ENCODE assay signal across 22 cellular contexts in the genomic region with DNA sequence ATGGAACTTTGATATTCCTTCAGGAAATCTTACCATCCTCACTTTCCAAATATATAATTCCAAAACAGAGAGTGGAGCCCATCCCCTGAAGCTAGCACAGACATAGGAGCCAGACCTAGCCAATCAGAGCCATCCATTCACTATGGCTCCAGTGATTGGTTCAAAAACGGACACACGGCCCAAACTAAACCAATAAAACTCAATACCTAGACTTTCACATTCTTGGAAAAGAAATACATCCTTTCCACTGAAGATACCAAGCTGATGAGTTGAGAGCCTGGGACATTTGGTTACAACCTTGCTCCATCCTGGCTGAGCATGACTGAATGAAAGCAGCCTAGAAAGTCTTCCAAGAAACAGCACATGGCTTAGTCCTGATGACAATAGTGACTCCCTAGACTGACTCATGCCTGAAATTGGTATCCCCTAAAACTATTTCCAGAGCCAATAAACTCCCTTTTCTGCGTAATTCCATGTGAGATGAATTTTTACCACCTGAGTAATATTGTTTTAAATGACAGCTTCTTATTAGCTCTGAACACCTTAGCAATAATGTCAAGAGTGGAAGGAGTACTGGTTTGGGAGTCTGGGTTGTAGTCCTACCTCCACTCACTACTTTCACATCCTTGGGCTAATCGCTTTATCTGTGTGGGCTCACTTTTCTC.
DNase-seq lines count a peak whose midpoint lies in the region; ATAC-seq and TF ChIP-seq lines count a peak whose summit lies in the region.
"Had no signal": no experiment of that assay in that cellular context is flagged by ENCODE, and none has a peak within 500 bp of the region (broad histone marks: within the 10 kb centered on the region; RNA-seq: fewer than 3 reads in every experiment).

No MANE protein-coding gene starts in this region.

- peak; percentile 34 for DNase-seq in EL
- no peak for DNase-seq in hepatocyte (ENCODE audit: low spot score)
- DNase-seq in DMS53 treated with DMSO at 0.1 percent for 48 hours (lab: John Stamatoyannopoulos, UW; ENCODE audit: unreplicated experiment) = no peak
- DNase-seq in iPS-NIHi11 (ENCODE audit: low spot score) = no peak
- DNase-seq: activated CD4-positive, alpha-beta T cell treated with anti-CD3 and anti-CD28 coated beads for 36 hours; activated naive CD4-positive, alpha-beta T cell; activated T-cell treated with anti-CD3 and anti-CD28 coated beads, Interleukin-2, amount 50 U/mL, for 4 hours; AML-193; CD8-positive, alpha-beta memory T cell; effector CD4-positive, alpha-beta T cell; mammary epithelial cell; NCI-H1694 treated with DMSO at 0.1 percent for 48 hours; NCI-H526 treated with DMSO at 0.1 percent for 48 hours; SJCRH30; small intestine; T-cell had no signal

- peak overlapping the region; percentile 57 for H3K4me2 ChIP-seq in hepatocyte

- no peak for ATAC-seq in GM21576 (IDR thresholded peaks at IDR 0.05; ENCODE audit: unreplicated experiment)
- ATAC-seq: activated CD4-positive, alpha-beta T cell treated with anti-CD3 and anti-CD28 coated beads for 36 hours; activated T-cell treated with anti-CD3 and anti-CD28 coated beads, Interleukin-2, amount 50 U/mL, for 4 hours; HCT116; stimulated activated memory B cell treated with anti-CD40 and anti-IgM and Interleukin-4, amounts not matched to agents 10 μg/mL and 1 μg/mL and 100 μg/mL, for 72 hours; T-cell had no signal

- H3K4me3 ChIP-seq in hepatocyte (no peak overlapping the region), urinary bladder (ENCODE audit: low read depth, low read length) (no peak overlapping the region)
- H3K4me3 ChIP-seq: SJCRH30, vagina had no signal

- H2AFZ ChIP-seq in hepatocyte = no peak overlapping the region

- peaks cover 24% of the 10 kb centered on the region for H3K4me1 ChIP-seq in hepatocyte (ENCODE audit: insufficient read depth)
- H3K4me1 ChIP-seq in urinary bladder (ENCODE audit: insufficient read depth) = no peaks in the 10 kb centered on the region
- H3K4me1 ChIP-seq: SJCRH30, vagina had no signal

- H3K27me3 ChIP-seq in hepatocyte = no peaks in the 10 kb centered on the region
- H3K27me3 ChIP-seq: vagina had no signal

- H3K36me3 ChIP-seq in hepatocyte (replicated peaks; ENCODE audit: insufficient read depth, low read depth) (no peaks in the 10 kb centered on the region), urinary bladder (ENCODE audit: insufficient read depth) (no peaks in the 10 kb centered on the region)
- H3K36me3 ChIP-seq: SJCRH30, vagina had no signal

- H4K20me1 ChIP-seq in hepatocyte (ENCODE audit: insufficient read depth, poor library complexity, severe bottlenecking) = no peaks in the 10 kb centered on the region

- no peaks in the 10 kb centered on the region for H3K79me2 ChIP-seq in hepatocyte

- H3K9me2 ChIP-seq in hepatocyte (replicated peaks; ENCODE audit: insufficient read depth) = no peaks in the 10 kb centered on the region

- 86% methylated on average over 4 of the region's 4 CpGs for WGBS in hepatocyte (ENCODE audit: low lambda C conversion rate, missing lambda C conversion rate)
- WGBS in urinary bladder = 93% methylated on average over 4 of the region's 4 CpGs

- TF ChIP-seq CTCF in VCaP (conservative IDR thresholded peaks at IDR 0.05) = no peak
- TF ChIP-seq CTCF in hepatocyte (IDR thresholded peaks at IDR 0.05; ENCODE audit: poor library complexity) = no peak

- H3K9me3 ChIP-seq in hepatocyte (ENCODE audit: low read depth) = no peaks in the 10 kb centered on the region
- H3K9me3 ChIP-seq: SJCRH30, vagina had no signal

- H3K27ac ChIP-seq in VCaP = peak overlapping the region; percentile 81
- H3K27ac ChIP-seq in hepatocyte = peak overlapping the region; percentile 48
- H3K27ac ChIP-seq in urinary bladder (ENCODE audit: low read depth) = peak overlapping the region; percentile 48
- H3K27ac ChIP-seq: SJCRH30, vagina had no signal
